In genomic region chr12:47413806-47414205, GRCh38 we compare ENCODE assay signal across 16 cellular contexts.
A peak's percentile ranks its signal among the peaks of the same experiment; 100 is the strongest.
DNase-seq lines count a peak whose midpoint lies in the region; ATAC-seq and TF ChIP-seq lines count a peak whose summit lies in the region.
"Had no signal": no experiment of that assay in that cellular context is flagged by ENCODE, and none has a peak within 500 bp of the region (broad histone marks: within the 10 kb centered on the region; RNA-seq: fewer than 3 reads in every experiment).

No MANE protein-coding gene starts in this region.

- ATAC-seq in activated naive CD4-positive, alpha-beta T cell treated with anti-CD3 and anti-CD28 coated beads, Interleukin-2, amount 50 U/mL, for 72 hours: no peak
- ATAC-seq in T-helper 17 cell (no peak), upper lobe of right lung (peak; percentile 54), GM18909 (IDR thresholded peaks at IDR 0.05; ENCODE audit: poor library complexity, unreplicated experiment) (no peak)

- intact Hi-C loops in upper lobe of right lung (cut with DNase I): no loop called here

- H3K9me3 ChIP-seq in T-helper 17 cell (ENCODE audit: control insufficient read depth, low read length, poor library complexity, severe bottlenecking) (no peaks in the 10 kb centered on the region), upper lobe of right lung (no peaks in the 10 kb centered on the region)
- H3K9me3 ChIP-seq: HAP-1, left ventricle myocardium inferior had no signal

- H3K4me3 ChIP-seq in fibroblast of the aortic adventitia (ENCODE audit: low read depth, low read length) (no peak overlapping the region), upper lobe of right lung (no peak overlapping the region)
- H3K4me3 ChIP-seq: coronary artery, HAP-1, left ventricle myocardium inferior had no signal

- peak overlapping the region; percentile 90 to 99 for H3K27ac Mint-ChIP-seq in activated naive CD4-positive, alpha-beta T cell treated with anti-CD3 and anti-CD28 coated beads, Interleukin-2, amount 50 U/mL, for 72 hours
- no peak overlapping the region for H3K27ac Mint-ChIP-seq in activated naive CD4-positive, alpha-beta T cell treated with anti-CD3 and anti-CD28 coated beads, Interleukin-2, amount 10 ng/mL, durations not matched to agents 7 days and 5 days
- peak overlapping the region; percentile 82 for H3K27ac Mint-ChIP-seq in T-helper 17 cell

- CTCF ChIA-PET in activated naive CD4-positive, alpha-beta T cell treated with anti-CD3 and anti-CD28 coated beads, Interleukin-2, amount 10 ng/mL, durations not matched to agents 7 days and 5 days (lab: Charles Lee): interaction anchor here (1.3 to 3.3 kb wide), 4 partner anchors 10 to 381 kb away, joined by 3 to 19 read pairs (median 9); no protein-coding TSS in a partner anchor

- H3K36me3 ChIP-seq in upper lobe of right lung: no peaks in the 10 kb centered on the region
- H3K36me3 ChIP-seq: HAP-1, left ventricle myocardium inferior had no signal

- H3K4me3 Mint-ChIP-seq in activated naive CD4-positive, alpha-beta T cell treated with anti-CD3 and anti-CD28 coated beads, Interleukin-2, amount 10 ng/mL, durations not matched to agents 7 days and 5 days: no peak overlapping the region
- H3K4me3 Mint-ChIP-seq in T-helper 17 cell: no peak overlapping the region

- H3K27ac ChIP-seq in upper lobe of right lung: no peak overlapping the region
- H3K27ac ChIP-seq: coronary artery, left ventricle myocardium inferior had no signal

- DNase-seq in activated naive CD4-positive, alpha-beta T cell treated with anti-CD3 and anti-CD28 coated beads, Interleukin-2, amount 50 U/mL, for 72 hours (ENCODE audit: low spot score in 2 of 2): no peak
- DNase-seq in activated naive CD4-positive, alpha-beta T cell treated with anti-CD3 and anti-CD28 coated beads, Interleukin-2, amount 10 ng/mL, durations not matched to agents 7 days and 5 days: no peak
- DNase-seq in T-helper 17 cell: no peak
- DNase-seq in fibroblast of the aortic adventitia (ENCODE audit: low read depth): peak; percentile 49
- DNase-seq in upper lobe of right lung: no peak
- DNase-seq in NCI-H2227 treated with DMSO at 0.1 percent for 48 hours (lab: John Stamatoyannopoulos, UW): no peak
- DNase-seq in DMS 273 (lab: John Stamatoyannopoulos, UW; ENCODE audit: unreplicated experiment): no peak
- DNase-seq: KBM-7, left ventricle myocardium inferior, NCI-H2029 treated with DMSO at 0.1 percent for 48 hours, NCI-H524, trophoblast cell had no signal

- no peaks in the 10 kb centered on the region for H3K27me3 ChIP-seq in upper lobe of right lung

- peaks cover 21 to 25% of the 10 kb centered on the region in 2 donors for H3K36me3 Mint-ChIP-seq in activated naive CD4-positive, alpha-beta T cell treated with anti-CD3 and anti-CD28 coated beads, Interleukin-2, amount 50 U/mL, for 72 hours
- H3K36me3 Mint-ChIP-seq in activated naive CD4-positive, alpha-beta T cell treated with anti-CD3 and anti-CD28 coated beads, Interleukin-2, amount 10 ng/mL, durations not matched to agents 7 days and 5 days: no peaks in the 10 kb centered on the region
- H3K36me3 Mint-ChIP-seq in T-helper 17 cell (ENCODE audit: low read depth): peaks cover 4% of the 10 kb centered on the region

- H3K9me3 Mint-ChIP-seq in activated naive CD4-positive, alpha-beta T cell treated with anti-CD3 and anti-CD28 coated beads, Interleukin-2, amount 50 U/mL, for 72 hours: peaks cover 14 to 17% of the 10 kb centered on the region in 2 donors
- peaks cover 5% of the 10 kb centered on the region for H3K9me3 Mint-ChIP-seq in activated naive CD4-positive, alpha-beta T cell treated with anti-CD3 and anti-CD28 coated beads, Interleukin-2, amount 10 ng/mL, durations not matched to agents 7 days and 5 days
- H3K9me3 Mint-ChIP-seq: stimulated activated naive CD8-positive, alpha-beta T cell treated with anti-CD3 and anti-CD28 coated beads, Interleukin-15, amount 100 ng/mL, for 72 hours had no signal

- no peaks in the 10 kb centered on the region for H3K4me1 ChIP-seq in upper lobe of right lung
- H3K4me1 ChIP-seq: HAP-1, left ventricle myocardium inferior had no signal

- H3K27me3 Mint-ChIP-seq in activated naive CD4-positive, alpha-beta T cell treated with anti-CD3 and anti-CD28 coated beads, Interleukin-2, amount 10 ng/mL, durations not matched to agents 7 days and 5 days: no peaks in the 10 kb centered on the region
- H3K27me3 Mint-ChIP-seq in T-helper 17 cell: no peaks in the 10 kb centered on the region
- H3K27me3 Mint-ChIP-seq: stimulated activated naive CD8-positive, alpha-beta T cell treated with anti-CD3 and anti-CD28 coated beads, Interleukin-15, amount 100 ng/mL, for 72 hours had no signal

- peaks cover 36% of the 10 kb centered on the region for H3K4me1 Mint-ChIP-seq in activated naive CD4-positive, alpha-beta T cell treated with anti-CD3 and anti-CD28 coated beads, Interleukin-2, amount 10 ng/mL, durations not matched to agents 7 days and 5 days
- peaks cover 34% of the 10 kb centered on the region for H3K4me1 Mint-ChIP-seq in T-helper 17 cell

- TF ChIP-seq CTCF in fibroblast of the aortic adventitia (IDR thresholded peaks at IDR 0.05; ENCODE audit: insufficient read depth, low read length) (no peak), upper lobe of right lung (IDR thresholded peaks at IDR 0.05) (no peak)
